8 cellular contexts compared by ENCODE assay signal in the genomic region with DNA sequence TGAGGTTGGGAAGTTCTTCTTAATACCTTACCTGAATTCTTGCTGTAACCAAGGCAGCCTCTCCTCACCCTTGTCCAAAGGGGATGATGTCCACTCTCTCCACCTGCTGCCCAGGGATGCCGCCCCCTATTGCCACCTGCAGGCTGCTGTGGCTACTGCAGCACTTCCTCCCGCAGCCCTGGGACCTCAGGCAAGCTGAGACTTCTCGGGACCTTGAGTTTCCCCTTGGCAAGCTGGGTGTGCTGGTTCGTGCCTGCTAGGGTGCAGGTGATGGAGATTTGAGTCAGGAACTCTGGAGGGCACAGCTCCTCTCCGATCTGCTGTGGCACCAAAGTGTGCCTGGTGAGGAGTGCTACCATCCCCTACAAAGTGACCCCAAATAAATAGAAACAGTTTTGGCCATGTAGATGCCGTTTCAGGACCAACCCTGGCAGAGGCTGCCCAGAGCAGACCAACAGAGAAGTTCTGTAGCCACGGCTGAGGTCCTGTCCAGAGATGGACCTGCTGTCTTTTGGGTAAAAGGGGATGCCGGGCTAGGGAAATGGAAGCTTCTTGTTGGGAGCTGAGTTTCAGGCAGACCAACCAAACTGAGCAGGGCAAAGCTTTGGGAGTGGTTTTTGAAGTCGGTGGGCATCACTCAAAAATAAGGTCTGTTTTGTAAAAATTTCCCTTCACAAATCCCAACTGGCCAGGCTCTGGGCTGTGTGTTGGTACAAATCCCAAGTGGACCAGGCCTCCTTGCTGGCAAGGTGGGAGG. TPM values are rescaled to one million over a fixed set of nuclear protein-coding genes. Genes with fewer than 3 reads are reported as not detected.
A peak's percentile ranks its signal among the peaks of the same experiment; 100 is the strongest.
DNase-seq lines count a peak whose midpoint lies in the region; ATAC-seq, FAIRE-seq and TF ChIP-seq lines count a peak whose summit lies in the region.

No MANE protein-coding gene starts in this region.

- peak overlapping the region; percentile 32 for H3K4me3 Mint-ChIP-seq in activated naive CD4-positive, alpha-beta T cell treated with anti-CD3 and anti-CD28 coated beads, Interleukin-2, amount 10 ng/mL, durations not matched to agents 7 days and 5 days

- H3K27ac ChIP-seq in A549 = no peak overlapping the region
- H3K27ac ChIP-seq in OCI-LY1 (ENCODE audit: low read depth, low read length, poor library complexity, severe bottlenecking) = no peak overlapping the region

- POLR2A ChIA-PET in A549 (lab: Yijun Ruan, JAX) = no interaction called here

- TF ChIP-seq POLR2A in A549 (IDR thresholded peaks at IDR 0.05; ENCODE audit: low read length) = no peak

- CTCF ChIA-PET in A549 (lab: Yijun Ruan, JAX) = interaction anchor here (0.6 to 5.2 kb wide), 17 partner anchors 11 to 211 kb away, joined by 3 to 34 read pairs (median 3); no protein-coding TSS in a partner anchor
- CTCF ChIA-PET in activated naive CD4-positive, alpha-beta T cell treated with anti-CD3 and anti-CD28 coated beads, Interleukin-2, amount 10 ng/mL, durations not matched to agents 7 days and 5 days (lab: Charles Lee) = interaction anchor here (0.7 to 1.8 kb wide), 11 partner anchors 11 to 498 kb away, joined by 3 to 10 read pairs (median 3); no protein-coding TSS in a partner anchor

- no peaks in the 10 kb centered on the region for H3K4me1 ChIP-seq in A549
- no peaks in the 10 kb centered on the region for H3K4me1 ChIP-seq in OCI-LY1 (ENCODE audit: insufficient read depth, low read length, severe bottlenecking)

- H3K4me2 ChIP-seq in A549 (no peak overlapping the region), OCI-LY1 (ENCODE audit: low read length) (no peak overlapping the region)

- 25% methylated on average over 9 of the region's 9 CpGs for WGBS in A549 (ENCODE audit: missing lambda C conversion rate)

- ATAC-seq in A549 = peak; percentile 84 to 93; a peak in 5 of 6 replicates
- ATAC-seq in left cardiac atrium = peak; percentile 54 to 63
- ATAC-seq in sciatic nerve = peak; percentile 54
- ATAC-seq in GM18909 (IDR thresholded peaks at IDR 0.05; ENCODE audit: poor library complexity, unreplicated experiment) = no peak

- no peaks in the 10 kb centered on the region; the same call in 1 of the 2 replicates for H3K27me3 ChIP-seq in OCI-LY1 (ENCODE audit: insufficient read depth, low read length)

- TF ChIP-seq CTCF in A549 (IDR thresholded peaks at IDR 0.05) = peak; percentile 50
- TF ChIP-seq CTCF in GM12875 (IDR thresholded peaks at IDR 0.05; ENCODE audit: borderline replicate concordance, insufficient read depth, low read depth, low read length) = peak; percentile 96
- TF ChIP-seq CTCF in OCI-LY1 (IDR thresholded peaks at IDR 0.05; ENCODE audit: low read length) = peak; percentile 89

- FAIRE-seq in A549 (lab: Jason Lieb, UNC) = no peak

- H3F3A ChIP-seq in OCI-LY1 (ENCODE audit: insufficient read depth, low read length) = no peaks in the 10 kb centered on the region

- H3K79me2 ChIP-seq in OCI-LY1 (ENCODE audit: insufficient read depth, low read length) = no peaks in the 10 kb centered on the region

- no peaks in the 10 kb centered on the region for H3K9me3 Mint-ChIP-seq in activated naive CD4-positive, alpha-beta T cell treated with anti-CD3 and anti-CD28 coated beads, Interleukin-2, amount 10 ng/mL, durations not matched to agents 7 days and 5 days

- DNase-seq in A549 (ENCODE audit: low read depth in 1 of 2, low spot score in 1 of 2) (peak; percentile 39 to 69), left cardiac atrium (peak; percentile 47), sciatic nerve (ENCODE audit: low spot score) (peak; percentile 66), cerebellar nuclear complex (lab: John Stamatoyannopoulos, UW) (no peak)
- peak; percentile 62 for DNase-seq in activated naive CD4-positive, alpha-beta T cell treated with anti-CD3 and anti-CD28 coated beads, Interleukin-2, amount 10 ng/mL, durations not matched to agents 7 days and 5 days

- H3K9ac ChIP-seq in OCI-LY1 (ENCODE audit: low read length) = no peak overlapping the region

- H3K27ac Mint-ChIP-seq in activated naive CD4-positive, alpha-beta T cell treated with anti-CD3 and anti-CD28 coated beads, Interleukin-2, amount 10 ng/mL, durations not matched to agents 7 days and 5 days = peak overlapping the region; percentile 37

- no peak overlapping the region for H3K4me3 ChIP-seq in A549
- H3K4me3 ChIP-seq in GM12875 (ENCODE audit: low read depth, low read length) = no peak overlapping the region
- H3K4me3 ChIP-seq in OCI-LY1 (ENCODE audit: low read depth, low read length, poor library complexity, severe bottlenecking) = no peak overlapping the region

- H3K4me1 Mint-ChIP-seq in activated naive CD4-positive, alpha-beta T cell treated with anti-CD3 and anti-CD28 coated beads, Interleukin-2, amount 10 ng/mL, durations not matched to agents 7 days and 5 days = peaks cover 7% of the 10 kb centered on the region

- no peaks in the 10 kb centered on the region for H3K9me3 ChIP-seq in A549
- no peaks in the 10 kb centered on the region for H3K9me3 ChIP-seq in OCI-LY1 (ENCODE audit: low read length)

- TF ChIP-seq RAD21 in A549 (conservative IDR thresholded peaks at IDR 0.05 in 1 of 2, IDR thresholded peaks at IDR 0.05 in 1 of 2) = peak in 1 of 2 experiments; percentile 51; a peak in 4 of 5 replicates

- peaks cover 30% of the 10 kb centered on the region for H3K36me3 Mint-ChIP-seq in activated naive CD4-positive, alpha-beta T cell treated with anti-CD3 and anti-CD28 coated beads, Interleukin-2, amount 10 ng/mL, durations not matched to agents 7 days and 5 days

- intact Hi-C loops in left cardiac atrium (cut with DNase I) = loop anchor here in 1 of 2 donors (2.0 kb wide), 1 partner anchor 50 kb away; no protein-coding TSS in a partner anchor
- intact Hi-C loops in sciatic nerve (cut with DNase I) = no loop called here

- H3K36me3 ChIP-seq in OCI-LY1 (ENCODE audit: insufficient read depth, low read length) = no peaks in the 10 kb centered on the region

- peaks cover 4% of the 10 kb centered on the region for H3K27me3 Mint-ChIP-seq in activated naive CD4-positive, alpha-beta T cell treated with anti-CD3 and anti-CD28 coated beads, Interleukin-2, amount 10 ng/mL, durations not matched to agents 7 days and 5 days

- H2AFZ ChIP-seq in OCI-LY1 (ENCODE audit: low read length) = no peak overlapping the region

- no peaks in the 10 kb centered on the region for H3K9me2 ChIP-seq in OCI-LY1 (ENCODE audit: low read depth, low read length)

- no peaks in the 10 kb centered on the region for H4K20me1 ChIP-seq in OCI-LY1 (ENCODE audit: insufficient read depth, low read length)

- no peak for TF ChIP-seq EP300 in A549 (IDR thresholded peaks at IDR 0.05)

TF ChIP-seq in A549, 52 proteins besides CTCF, POLR2A, EP300 and RAD21:
- peak; percentile 50; the same call in 2 of the 3 replicates for TF ChIP-seq SMC3 (IDR thresholded peaks at IDR 0.05)
- no peak for TF ChIP-seq EHF (CRISPR knock-in tag; IDR thresholded peaks at IDR 0.05)
TF ChIP-seq in A549: peak in this region for 1.

RNA-seq across cellular contexts. Expression of a gene that starts 31.7 kb away (rescaled TPM):
- 1.4 and 2.6 TPM in 2 replicates for polyA plus RNA-seq in A549 (2011; rRNA removed)
- polyA plus RNA-seq in A549 (2012; cell fraction: cytosol; rRNA removed) = 2.7 and 4.9 TPM in 2 replicates
- polyA plus RNA-seq in A549 (2012; cell fraction: nucleus; rRNA removed) = 2.6 and 3.6 TPM in 2 replicates
- 3.2 to 4.0 TPM (median 3.7 TPM) in 3 replicates for polyA plus RNA-seq in A549 (2017; fragmentation: RNase III; extraction: RNeasy Plus Mini Kit Qiagen cat#74134 plus additional on column Dnase treatment)
- 0.95 and 5.9 TPM in 2 replicates for polyA minus RNA-seq in A549 (2011; rRNA and poly(A)+ RNA removed)
- 1 to 10 TPM; 1.3 to 2.4 TPM for total RNA-seq in left cardiac atrium
- 2.0 TPM for total RNA-seq in sciatic nerve

Comparison
In these comparisons a context has a peak if more than half of its experiments do, and no peak if none do; other contexts are left out.
1. DNase-seq: peak in A549 (2 of 2), activated naive CD4-positive, alpha-beta T cell treated with anti-CD3 and anti-CD28 coated beads, Interleukin-2, amount 10 ng/mL, durations not matched to agents 7 days and 5 days (single experiment), left cardiac atrium (single experiment) and sciatic nerve (single experiment); none in cerebellar nuclear complex (0 of 2).
2. Peak in every context shown above with its lines, with median percentiles within 50 percentile points of each other: CTCF ChIP-seq.